1 cellular context compared by ENCODE assay signal in the genomic region with DNA sequence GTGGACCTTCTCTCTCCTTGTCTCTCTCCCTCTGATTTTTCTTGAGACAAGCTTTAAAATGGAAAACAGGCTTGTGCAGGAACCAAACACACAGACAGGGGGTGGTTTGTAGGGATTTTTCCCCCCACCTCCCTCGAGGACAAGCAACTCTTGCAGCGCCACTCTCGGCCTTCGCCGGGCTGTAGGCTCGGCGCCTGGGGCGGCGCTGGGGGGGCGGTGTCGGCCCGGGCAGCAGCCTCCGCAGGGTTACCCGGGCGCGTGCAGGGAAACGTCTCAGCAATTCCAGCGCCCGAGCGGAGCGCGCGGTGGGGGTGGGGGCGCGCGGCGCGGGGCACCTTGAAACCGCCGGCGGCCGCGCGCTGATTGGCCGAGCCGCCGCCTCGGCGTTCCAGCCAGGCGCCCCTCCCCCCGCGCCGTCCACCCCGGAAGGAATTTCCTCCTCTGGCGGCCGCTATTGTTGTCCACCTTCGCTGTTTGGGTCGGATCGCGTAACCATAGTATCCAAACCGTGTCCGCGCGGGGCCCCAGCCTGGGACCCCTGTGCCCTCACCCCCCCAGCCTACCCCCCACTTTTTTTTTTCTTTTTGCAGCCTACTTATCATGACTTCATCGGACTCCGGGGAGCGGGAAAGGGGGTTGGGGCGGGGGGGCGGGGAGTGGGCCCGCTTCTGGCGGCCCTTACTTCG.
TF ChIP-seq lines count a peak whose summit lies in the region.

No MANE protein-coding gene starts in this region.

TF ChIP-seq in HepG2, 621 proteins besides CTCF, POLR2A, EP300 and RAD21 (continued from another document):
- no peak for TF ChIP-seq MLXIP (CRISPR knock-in tag; IDR thresholded peaks at IDR 0.05; ENCODE audit: borderline replicate concordance)
- TF ChIP-seq RFXAP (CRISPR knock-in tag; IDR thresholded peaks at IDR 0.05; ENCODE audit: borderline replicate concordance) = peak; percentile 75; the same call in 1 of the 2 replicates
- TF ChIP-seq FUBP1 (CRISPR knock-in tag; IDR thresholded peaks at IDR 0.05; ENCODE audit: borderline replicate concordance) = no peak
- TF ChIP-seq HIVEP1 (CRISPR knock-in tag; IDR thresholded peaks at IDR 0.05) = no peak
- TF ChIP-seq TEAD3 (CRISPR knock-in tag; optimal IDR thresholded peaks at IDR 0.05; ENCODE audit: borderline replicate concordance) = peak; percentile 73
- no peak for TF ChIP-seq ZNF382 (CRISPR knock-in tag; IDR thresholded peaks at IDR 0.05; ENCODE audit: borderline replicate concordance)
- TF ChIP-seq ZNF75D (CRISPR knock-in tag; IDR thresholded peaks at IDR 0.05; ENCODE audit: borderline replicate concordance) = no peak
- peak; percentile 84 for TF ChIP-seq MAX (IDR thresholded peaks at IDR 0.05)
- TF ChIP-seq ZNF232 (CRISPR knock-in tag; IDR thresholded peaks at IDR 0.05; ENCODE audit: borderline replicate concordance) = no peak
- no peak for TF ChIP-seq ZNF18 (CRISPR knock-in tag; IDR thresholded peaks at IDR 0.05; ENCODE audit: insufficient replicate concordance)
- TF ChIP-seq RBAK (CRISPR knock-in tag; IDR thresholded peaks at IDR 0.05) = no peak
- TF ChIP-seq NPAS2 (CRISPR knock-in tag; IDR thresholded peaks at IDR 0.05; ENCODE audit: borderline replicate concordance) = no peak
- no peak for TF ChIP-seq CENPBD1 (CRISPR knock-in tag; IDR thresholded peaks at IDR 0.05; ENCODE audit: borderline replicate concordance, low read depth)
- no peak for TF ChIP-seq ZNF263 (CRISPR knock-in tag; IDR thresholded peaks at IDR 0.05)
- TF ChIP-seq, protein P1, sequence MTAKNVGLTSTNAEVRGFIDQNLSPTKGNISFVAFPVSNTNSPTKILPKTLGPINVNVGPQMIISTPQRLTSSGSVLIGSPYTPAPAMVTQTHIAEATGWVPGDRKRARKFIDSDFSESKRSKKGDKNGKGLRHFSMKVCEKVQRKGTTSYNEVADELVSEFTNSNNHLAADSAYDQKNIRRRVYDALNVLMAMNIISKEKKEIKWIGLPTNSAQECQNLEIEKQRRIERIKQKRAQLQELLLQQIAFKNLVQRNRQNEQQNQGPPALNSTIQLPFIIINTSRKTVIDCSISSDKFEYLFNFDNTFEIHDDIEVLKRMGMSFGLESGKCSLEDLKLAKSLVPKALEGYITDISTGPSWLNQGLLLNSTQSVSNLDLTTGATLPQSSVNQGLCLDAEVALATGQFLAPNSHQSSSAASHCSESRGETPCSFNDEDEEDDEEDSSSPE (CRISPR knock-in tag; IDR thresholded peaks at IDR 0.05) = peak; percentile 64
- no peak for TF ChIP-seq ZNF556 (CRISPR knock-in tag; IDR thresholded peaks at IDR 0.05; ENCODE audit: borderline replicate concordance)
- TF ChIP-seq, protein P2, sequence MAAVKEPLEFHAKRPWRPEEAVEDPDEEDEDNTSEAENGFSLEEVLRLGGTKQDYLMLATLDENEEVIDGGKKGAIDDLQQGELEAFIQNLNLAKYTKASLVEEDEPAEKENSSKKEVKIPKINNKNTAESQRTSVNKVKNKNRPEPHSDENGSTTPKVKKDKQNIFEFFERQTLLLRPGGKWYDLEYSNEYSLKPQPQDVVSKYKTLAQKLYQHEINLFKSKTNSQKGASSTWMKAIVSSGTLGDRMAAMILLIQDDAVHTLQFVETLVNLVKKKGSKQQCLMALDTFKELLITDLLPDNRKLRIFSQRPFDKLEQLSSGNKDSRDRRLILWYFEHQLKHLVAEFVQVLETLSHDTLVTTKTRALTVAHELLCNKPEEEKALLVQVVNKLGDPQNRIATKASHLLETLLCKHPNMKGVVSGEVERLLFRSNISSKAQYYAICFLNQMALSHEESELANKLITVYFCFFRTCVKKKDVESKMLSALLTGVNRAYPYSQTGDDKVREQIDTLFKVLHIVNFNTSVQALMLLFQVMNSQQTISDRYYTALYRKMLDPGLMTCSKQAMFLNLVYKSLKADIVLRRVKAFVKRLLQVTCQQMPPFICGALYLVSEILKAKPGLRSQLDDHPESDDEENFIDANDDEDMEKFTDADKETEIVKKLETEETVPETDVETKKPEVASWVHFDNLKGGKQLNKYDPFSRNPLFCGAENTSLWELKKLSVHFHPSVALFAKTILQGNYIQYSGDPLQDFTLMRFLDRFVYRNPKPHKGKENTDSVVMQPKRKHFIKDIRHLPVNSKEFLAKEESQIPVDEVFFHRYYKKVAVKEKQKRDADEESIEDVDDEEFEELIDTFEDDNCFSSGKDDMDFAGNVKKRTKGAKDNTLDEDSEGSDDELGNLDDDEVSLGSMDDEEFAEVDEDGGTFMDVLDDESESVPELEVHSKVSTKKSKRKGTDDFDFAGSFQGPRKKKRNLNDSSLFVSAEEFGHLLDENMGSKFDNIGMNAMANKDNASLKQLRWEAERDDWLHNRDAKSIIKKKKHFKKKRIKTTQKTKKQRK (IDR thresholded peaks at IDR 0.05; ENCODE audit: low read length) = no peak
- TF ChIP-seq, protein P3, sequence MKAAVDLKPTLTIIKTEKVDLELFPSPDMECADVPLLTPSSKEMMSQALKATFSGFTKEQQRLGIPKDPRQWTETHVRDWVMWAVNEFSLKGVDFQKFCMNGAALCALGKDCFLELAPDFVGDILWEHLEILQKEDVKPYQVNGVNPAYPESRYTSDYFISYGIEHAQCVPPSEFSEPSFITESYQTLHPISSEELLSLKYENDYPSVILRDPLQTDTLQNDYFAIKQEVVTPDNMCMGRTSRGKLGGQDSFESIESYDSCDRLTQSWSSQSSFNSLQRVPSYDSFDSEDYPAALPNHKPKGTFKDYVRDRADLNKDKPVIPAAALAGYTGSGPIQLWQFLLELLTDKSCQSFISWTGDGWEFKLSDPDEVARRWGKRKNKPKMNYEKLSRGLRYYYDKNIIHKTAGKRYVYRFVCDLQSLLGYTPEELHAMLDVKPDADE (CRISPR knock-in tag; IDR thresholded peaks at IDR 0.05) = no peak
TF ChIP-seq in HepG2: peak in this region for 151.
